ENCODE assay signal across 29 cellular contexts in genomic region chr7:98534493-98534892, GRCh38.
"Had no signal": no experiment of that assay in that cellular context is flagged by ENCODE, and none has a peak within 500 bp of the region (broad histone marks: within the 10 kb centered on the region; RNA-seq: fewer than 3 reads in every experiment).

No MANE protein-coding gene starts in this region.

- H3K9ac ChIP-seq: neural progenitor cell, parathyroid adenoma had no signal

- H3K36me3 ChIP-seq: neural progenitor cell, neutrophil, ovary, spleen, suprapubic skin, tibial artery, transverse colon, upper lobe of right lung, uterus had no signal

- H3K4me3 ChIP-seq: neural progenitor cell, ovary, psoas muscle, skin epidermis, smooth muscle cell, spleen, suprapubic skin, testis, tibial artery, transverse colon, upper lobe of right lung, uterus had no signal

- H3K9me3 ChIP-seq: neutrophil, ovary, testis, transverse colon, upper lobe of right lung, uterus had no signal

- H3K27ac ChIP-seq: neural progenitor cell, neutrophil, ovary, parathyroid adenoma, psoas muscle, skin epidermis, spleen, suprapubic skin, testis, tibial artery, transverse colon, upper lobe of right lung, uterus had no signal

- H3K4me2 ChIP-seq: neural progenitor cell, smooth muscle cell had no signal

- H2AFZ ChIP-seq: neural progenitor cell, parathyroid adenoma had no signal

- H3K27me3 ChIP-seq: neural progenitor cell, neutrophil, ovary, spleen, suprapubic skin, testis, tibial artery, upper lobe of right lung, uterus had no signal

- DNase-seq: naive thymus-derived CD4-positive, alpha-beta T cell; natural killer cell; nucleus accumbens; ovary; psoas muscle; right cardiac atrium; spleen; stimulated activated CD4-positive, alpha-beta T cell treated with anti-CD3 and anti-CD28 coated beads, Interleukin-12 subunit alpha, Interleukin-12 subunit beta, amount 100 ng/mL, for 4 hours; stimulated activated CD4-positive, alpha-beta T cell treated with anti-CD3 and anti-CD28 coated beads, Interleukin-1b, Interleukin-23, amount 100 ng/mL, for 48 hours; stimulated activated CD4-positive, alpha-beta T cell treated with anti-CD3 and anti-CD28 coated beads, Interleukin-4, amount 100 ng/mL, for 1 hour; stimulated activated CD4-positive, alpha-beta T cell treated with anti-CD3 and anti-CD28 coated beads, Interleukin-4, amount 100 ng/mL, for 4 hours; stimulated activated CD8-positive, alpha-beta memory T cell treated with anti-CD3 and anti-CD28 coated beads, Interleukin-4, amount 100 ng/mL, for 48 hours; stimulated activated naive CD4-positive, alpha-beta T cell; stimulated activated naive CD8-positive, alpha-beta T cell treated with anti-CD3 and anti-CD28 coated beads, Interleukin-15, amount 100 ng/mL, for 72 hours; stimulated activated naive CD8-positive, alpha-beta T cell treated with anti-CD3 and anti-CD28 coated beads, Interleukin-15, Interleukin-2, amounts not matched to agents 100 U/mL and 50 U/mL, for 24 hours; substantia nigra; testis; tibial artery; transverse colon; upper lobe of right lung; uterus had no signal

- H3K79me2 ChIP-seq: parathyroid adenoma had no signal

- ATAC-seq: naive thymus-derived CD4-positive, alpha-beta T cell; natural killer cell; psoas muscle; right cardiac atrium; sciatic nerve; stimulated activated memory B cell treated with anti-CD40 and anti-IgM and Interleukin-4, amounts not matched to agents 10 μg/mL and 1 μg/mL and 100 μg/mL, for 72 hours; stimulated activated naive CD8-positive, alpha-beta T cell treated with anti-CD3 and anti-CD28 coated beads, Interleukin-15, amount 100 ng/mL, for 72 hours; stimulated activated naive CD8-positive, alpha-beta T cell treated with anti-CD3 and anti-CD28 coated beads, Interleukin-15, Interleukin-2, amounts not matched to agents 100 U/mL and 50 U/mL, for 24 hours; upper lobe of right lung had no signal

- H3K4me1 ChIP-seq: neural progenitor cell, parathyroid adenoma, psoas muscle, spleen, suprapubic skin, testis, tibial artery, transverse colon, upper lobe of right lung, uterus had no signal
